Comparison of ENCODE assay signal across 15 cellular contexts in the genomic region with DNA sequence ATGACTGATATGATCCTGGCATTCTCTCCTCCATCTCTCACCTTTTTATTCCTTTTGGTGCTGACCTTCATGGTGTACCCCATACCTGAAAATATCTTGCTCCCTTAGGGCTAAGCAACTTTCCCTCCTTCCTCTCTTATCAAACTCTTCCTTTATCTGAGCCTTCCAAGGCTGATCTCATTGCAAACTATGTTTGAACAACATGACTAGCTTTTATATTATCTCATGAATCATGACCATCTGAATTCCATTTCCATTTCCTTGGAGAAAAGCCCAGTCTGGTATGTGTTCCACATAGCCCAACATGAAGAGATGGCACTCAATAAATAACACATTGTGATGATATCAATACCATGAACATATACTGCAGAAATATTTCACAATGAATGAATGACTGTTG.
DNase-seq lines count a peak whose midpoint lies in the region; ATAC-seq, FAIRE-seq and TF ChIP-seq lines count a peak whose summit lies in the region.
"Had no signal": no experiment of that assay in that cellular context is flagged by ENCODE, and none has a peak within 500 bp of the region (broad histone marks: within the 10 kb centered on the region; RNA-seq: fewer than 3 reads in every experiment).

No MANE protein-coding gene starts in this region.

- H3K27ac ChIP-seq in colonic mucosa (peak overlapping the region; percentile 14), lower lobe of right lung (peak overlapping the region; percentile 60), right atrium auricular region (no peak overlapping the region), kidney (ENCODE audit: low read depth in 2 of 2, low read length in 2 of 2) (no peak overlapping the region)
- H3K27ac ChIP-seq: heart left ventricle, vagina had no signal

- H2AFZ ChIP-seq in Loucy (ENCODE audit: low read length), result peak overlapping the region; percentile 37

- H3K27me3 ChIP-seq in Loucy (ENCODE audit: insufficient read depth, low read length, poor library complexity, severe bottlenecking) (no peaks in the 10 kb centered on the region), colonic mucosa (no peaks in the 10 kb centered on the region), lower lobe of right lung (ENCODE audit: low read depth) (no peaks in the 10 kb centered on the region), right atrium auricular region (no peaks in the 10 kb centered on the region)
- H3K27me3 ChIP-seq: heart left ventricle, vagina had no signal

- intact Hi-C loops in colonic mucosa (cut with DNase I), result no loop called here
- intact Hi-C loops in lower lobe of right lung (cut with DNase I), result no loop called here
- intact Hi-C loops in kidney (cut with DNase I), result no loop called here

- no peaks in the 10 kb centered on the region for H3K9me2 ChIP-seq in Loucy (replicated peaks; ENCODE audit: low read depth, low read length)

- H3K4me2 ChIP-seq in Loucy (ENCODE audit: low read depth, low read length, poor library complexity, severe bottlenecking), result peak overlapping the region; percentile 54

- CTCF ChIA-PET in AG04449 (lab: Yijun Ruan, JAX), result no interaction called here

- H3K4me3 ChIP-seq in AG04449 (ENCODE audit: low read depth, low read length) (no peak overlapping the region), Loucy (ENCODE audit: low read length, poor library complexity, severe bottlenecking) (peak overlapping the region; percentile 18), colonic mucosa (no peak overlapping the region), lower lobe of right lung (no peak overlapping the region), right atrium auricular region (no peak overlapping the region), kidney (ENCODE audit: low read length in 2 of 2) (no peak overlapping the region)
- H3K4me3 ChIP-seq: heart left ventricle, vagina had no signal

- no peaks in the 10 kb centered on the region for H3K79me2 ChIP-seq in Loucy (ENCODE audit: insufficient read depth, low read length)

- no peak for ATAC-seq in lower lobe of right lung

- H4K20me1 ChIP-seq in Loucy (ENCODE audit: insufficient read depth, low read length, poor library complexity, severe bottlenecking), result no peaks in the 10 kb centered on the region

- FAIRE-seq in kidney (lab: Jason Lieb, UNC), result no peak
- FAIRE-seq: GM12891 had no signal

- DNase-seq in AG04449 (ENCODE audit: low read depth, low spot score), result peak; percentile 51
- no peak for DNase-seq in colonic mucosa
- no peak for DNase-seq in lower lobe of right lung
- no peak for DNase-seq in stimulated activated naive CD4-positive, alpha-beta T cell (lab: John Stamatoyannopoulos, UW)
- DNase-seq in right atrium auricular region (ENCODE audit: low spot score), result no peak
- DNase-seq in kidney, result no peak
- no peak for DNase-seq in GM20000 (ENCODE audit: low spot score)
- DNase-seq: activated CD8-positive, alpha-beta memory T cell treated with anti-CD3 and anti-CD28 coated beads for 24 hours; activated naive CD4-positive, alpha-beta T cell treated with anti-CD3 and anti-CD28 coated beads, Interleukin-2, amount 10 ng/mL, durations not matched to agents 7 days and 5 days; heart left ventricle; NCI-H1092; NCI-H524 had no signal

- peaks cover 36% of the 10 kb centered on the region for H3K4me1 ChIP-seq in Loucy (ENCODE audit: insufficient read depth, low read length, poor library complexity, severe bottlenecking)
- H3K4me1 ChIP-seq in colonic mucosa, result no peaks in the 10 kb centered on the region
- H3K4me1 ChIP-seq in lower lobe of right lung, result no peaks in the 10 kb centered on the region
- H3K4me1 ChIP-seq in right atrium auricular region, result no peaks in the 10 kb centered on the region
- no peaks in the 10 kb centered on the region for H3K4me1 ChIP-seq in kidney (ENCODE audit: control insufficient read depth in 1 of 2, insufficient read depth in 1 of 2, low read depth in 1 of 2, low read length in 2 of 2)
- H3K4me1 ChIP-seq: heart left ventricle had no signal

- H3K9me3 ChIP-seq in Loucy (ENCODE audit: insufficient read depth, low read depth, low read length), result no peaks in the 10 kb centered on the region
- no peaks in the 10 kb centered on the region for H3K9me3 ChIP-seq in colonic mucosa
- no peaks in the 10 kb centered on the region for H3K9me3 ChIP-seq in lower lobe of right lung
- no peaks in the 10 kb centered on the region for H3K9me3 ChIP-seq in right atrium auricular region
- H3K9me3 ChIP-seq in kidney (ENCODE audit: control insufficient read depth in 1 of 2, low read length in 2 of 2), result no peaks in the 10 kb centered on the region
- H3K9me3 ChIP-seq: heart left ventricle, vagina had no signal

- H3F3A ChIP-seq in Loucy (ENCODE audit: low read depth), result no peaks in the 10 kb centered on the region

- peak overlapping the region; percentile 26 for H3K9ac ChIP-seq in Loucy (ENCODE audit: low read depth, low read length, poor library complexity, severe bottlenecking)
- H3K9ac ChIP-seq in colonic mucosa (ENCODE audit: low read depth in 2 of 2, low read length in 2 of 2), result no peak overlapping the region
- H3K9ac ChIP-seq in kidney (ENCODE audit: low read length in 2 of 2), result no peak overlapping the region

- POLR2A ChIA-PET in AG04449 (lab: Yijun Ruan, JAX), result no interaction called here

- H3K36me3 ChIP-seq in Loucy (ENCODE audit: insufficient read depth, low read length) (no peaks in the 10 kb centered on the region), colonic mucosa (no peaks in the 10 kb centered on the region), lower lobe of right lung (no peaks in the 10 kb centered on the region), right atrium auricular region (no peaks in the 10 kb centered on the region), kidney (ENCODE audit: control insufficient read depth in 1 of 2, insufficient read depth in 2 of 2, low read length in 2 of 2) (no peaks in the 10 kb centered on the region)
- H3K36me3 ChIP-seq: heart left ventricle, vagina had no signal

- no peak for TF ChIP-seq CTCF in AG04449 (IDR thresholded peaks at IDR 0.05; ENCODE audit: insufficient read depth, low read length, missing control alignments)
- TF ChIP-seq CTCF in Loucy (conservative IDR thresholded peaks at IDR 0.05; ENCODE audit: low read length), result no peak
- TF ChIP-seq CTCF in colonic mucosa (IDR thresholded peaks at IDR 0.05), result no peak
- TF ChIP-seq CTCF in lower lobe of right lung (IDR thresholded peaks at IDR 0.05), result no peak
- no peak for TF ChIP-seq CTCF in right atrium auricular region (IDR thresholded peaks at IDR 0.05)
- no peak for TF ChIP-seq CTCF in kidney (IDR thresholded peaks at IDR 0.05; ENCODE audit: borderline replicate concordance, extremely low read depth, insufficient read depth)
- no peak for TF ChIP-seq CTCF in GM20000 (IDR thresholded peaks at IDR 0.05; ENCODE audit: extremely low read depth, missing control alignments)

Comparison
In these comparisons a context has a peak if more than half of its experiments do, and no peak if none do; other contexts are left out.
1. H3K27ac ChIP-seq: peak in colonic mucosa (single experiment) and lower lobe of right lung (single experiment); none in right atrium auricular region (0 of 2) and kidney (0 of 2).